Comparison of ENCODE assay signal across 8 cellular contexts in the genomic region with DNA sequence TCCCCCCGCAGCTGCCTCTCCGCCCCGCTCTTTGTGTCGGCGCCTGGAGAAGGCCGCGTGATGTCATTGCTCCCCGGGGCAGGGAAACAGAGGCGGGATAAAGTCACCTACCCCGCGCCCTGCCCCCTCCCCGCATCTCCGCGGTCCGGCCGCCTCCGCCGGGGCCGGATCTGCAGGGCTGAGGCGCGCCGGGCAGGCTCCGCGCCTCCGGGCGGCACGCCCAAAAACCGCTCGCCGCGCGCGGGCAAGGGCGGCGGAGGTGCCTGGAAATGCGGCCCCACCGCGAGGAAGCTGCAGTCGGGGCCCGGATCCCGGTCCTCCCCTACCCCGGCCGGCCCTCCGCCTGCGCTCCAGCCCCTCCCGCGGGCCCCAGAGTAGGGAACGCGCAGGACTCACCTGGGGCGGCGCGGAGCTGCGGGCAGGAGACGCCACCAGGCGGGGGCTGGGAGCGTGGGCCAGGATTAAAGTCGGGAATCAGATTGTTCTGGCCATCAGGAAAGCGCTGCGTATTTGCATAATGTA. TPM values are rescaled to one million over a fixed set of nuclear protein-coding genes. Genes with fewer than 3 reads are reported as not detected.
DNase-seq lines count a peak whose midpoint lies in the region; ATAC-seq and TF ChIP-seq lines count a peak whose summit lies in the region.

A gene (minus strand): TSS at position 55 of the 522 bp plus-strand sequence. CDS start 302 bp downstream, outside the sequence.

- no peaks in the 10 kb centered on the region for H3F3A ChIP-seq in neural cell (ENCODE audit: insufficient read depth, low read length, poor library complexity, severe bottlenecking)

- H3K27ac ChIP-seq in neural cell (ENCODE audit: low read length), result peak within 1 kb of the TSS; percentile 83

- H3K4me3 ChIP-seq in foreskin fibroblast (ENCODE audit: low read depth in 1 of 2, low read length in 2 of 2) (peak within 1 kb of the TSS; percentile 49 to 61), neural cell (ENCODE audit: low read length) (peak within 1 kb of the TSS; percentile 96)

- peak; percentile 64 for ATAC-seq in GM21737 (IDR thresholded peaks at IDR 0.05; ENCODE audit: unreplicated experiment)
- ATAC-seq in activated B cell treated with CpG ODN at 0.5 μM for 24 hours (ENCODE audit: low read depth), result no peak
- ATAC-seq in HG03521 (IDR thresholded peaks at IDR 0.05; ENCODE audit: unreplicated experiment), result no peak
- no peak for ATAC-seq in GM21390 (IDR thresholded peaks at IDR 0.05; ENCODE audit: unreplicated experiment)

- no peaks in the 10 kb centered on the region for H4K20me1 ChIP-seq in neural cell (ENCODE audit: insufficient read depth)

- TF ChIP-seq EP300 in neural cell (conservative IDR thresholded peaks at IDR 0.05; ENCODE audit: poor library complexity, severe bottlenecking), result peak; percentile 51

- DNase-seq in GM03348 (ENCODE audit: low spot score), result peak; percentile 65
- peak; percentile 31 for DNase-seq in NCI-H1092 (lab: John Stamatoyannopoulos, UW)
- DNase-seq in activated B cell treated with CpG ODN at 0.5 μM for 24 hours, result no peak
- peak; percentile 15 to 52 for DNase-seq in foreskin fibroblast

- H3K9me2 ChIP-seq in neural cell (ENCODE audit: insufficient read depth, low read length), result no peaks in the 10 kb centered on the region

- H3K79me2 ChIP-seq in neural cell (replicated peaks; ENCODE audit: insufficient read depth, low read length), result peaks cover 34% of the 10 kb centered on the region

- H3K27ac Mint-ChIP-seq in activated B cell treated with CpG ODN at 0.5 μM for 24 hours, result no peak within 1 kb of the TSS

- CTCF ChIA-PET in activated B cell treated with CpG ODN at 0.5 μM for 24 hours (lab: Charles Lee), result no interaction called here

- intact Hi-C loops in activated B cell treated with CpG ODN at 0.5 μM for 24 hours (cut with micrococcal nuclease), result no loop called here

- H3K9me3 ChIP-seq in neural cell (ENCODE audit: low read length), result no peaks in the 10 kb centered on the region

- H3K36me3 ChIP-seq in neural cell (ENCODE audit: insufficient read depth, low read length), result no peaks in the 10 kb centered on the region

- no peaks in the 10 kb centered on the region for H3K36me3 Mint-ChIP-seq in activated B cell treated with CpG ODN at 0.5 μM for 24 hours (ENCODE audit: low read depth)

- TF ChIP-seq CTCF in activated B cell treated with CpG ODN at 0.5 μM for 24 hours (IDR thresholded peaks at IDR 0.05) (no peak), foreskin fibroblast (IDR thresholded peaks at IDR 0.05; ENCODE audit: low read depth, low read length) (peak; percentile 5), neural cell (IDR thresholded peaks at IDR 0.05; ENCODE audit: poor library complexity, severe bottlenecking) (peak; percentile 71)

- H2AFZ ChIP-seq in neural cell (ENCODE audit: low read depth, low read length), result peak within 1 kb of the TSS; percentile 89

- TF ChIP-seq RAD21 in neural cell (conservative IDR thresholded peaks at IDR 0.05), result peak; percentile 60

- H3K27me3 Mint-ChIP-seq in activated B cell treated with CpG ODN at 0.5 μM for 24 hours, result peaks cover 48% of the 10 kb centered on the region

- peak within 1 kb of the TSS; percentile 99 for H3K4me2 ChIP-seq in neural cell (ENCODE audit: low read length)

- POLR2A ChIA-PET in activated B cell treated with CpG ODN at 0.5 μM for 24 hours (lab: Charles Lee), result no interaction called here

- peak within 1 kb of the TSS; percentile 96 for H3K9ac ChIP-seq in neural cell (ENCODE audit: low read length)

- H3K27me3 ChIP-seq in neural cell (ENCODE audit: insufficient read depth, low read depth, low read length), result no peaks in the 10 kb centered on the region

- no peaks in the 10 kb centered on the region for H3K9me3 Mint-ChIP-seq in activated B cell treated with CpG ODN at 0.5 μM for 24 hours

- peaks cover 8% of the 10 kb centered on the region for H3K4me1 Mint-ChIP-seq in activated B cell treated with CpG ODN at 0.5 μM for 24 hours

- H3K4me3 Mint-ChIP-seq in activated B cell treated with CpG ODN at 0.5 μM for 24 hours, result peak within 1 kb of the TSS; percentile 38

TF ChIP-seq in neural cell, 6 proteins besides CTCF, POLR2A, EP300 and RAD21:
- TF ChIP-seq POLR2AphosphoS5 (IDR thresholded peaks at IDR 0.05) (peak; percentile 74), EZH2 (IDR thresholded peaks at IDR 0.05; ENCODE audit: borderline replicate concordance, insufficient read depth, low read length, poor library complexity, severe bottlenecking) (no peak), SMC3 (conservative IDR thresholded peaks at IDR 0.05; ENCODE audit: poor library complexity) (peak; percentile 61), MXI1 (conservative IDR thresholded peaks at IDR 0.05; ENCODE audit: poor library complexity, severe bottlenecking) (peak; percentile 55), TAF1 (IDR thresholded peaks at IDR 0.05; ENCODE audit: low read depth) (no peak)
- TF ChIP-seq, protein P1, sequence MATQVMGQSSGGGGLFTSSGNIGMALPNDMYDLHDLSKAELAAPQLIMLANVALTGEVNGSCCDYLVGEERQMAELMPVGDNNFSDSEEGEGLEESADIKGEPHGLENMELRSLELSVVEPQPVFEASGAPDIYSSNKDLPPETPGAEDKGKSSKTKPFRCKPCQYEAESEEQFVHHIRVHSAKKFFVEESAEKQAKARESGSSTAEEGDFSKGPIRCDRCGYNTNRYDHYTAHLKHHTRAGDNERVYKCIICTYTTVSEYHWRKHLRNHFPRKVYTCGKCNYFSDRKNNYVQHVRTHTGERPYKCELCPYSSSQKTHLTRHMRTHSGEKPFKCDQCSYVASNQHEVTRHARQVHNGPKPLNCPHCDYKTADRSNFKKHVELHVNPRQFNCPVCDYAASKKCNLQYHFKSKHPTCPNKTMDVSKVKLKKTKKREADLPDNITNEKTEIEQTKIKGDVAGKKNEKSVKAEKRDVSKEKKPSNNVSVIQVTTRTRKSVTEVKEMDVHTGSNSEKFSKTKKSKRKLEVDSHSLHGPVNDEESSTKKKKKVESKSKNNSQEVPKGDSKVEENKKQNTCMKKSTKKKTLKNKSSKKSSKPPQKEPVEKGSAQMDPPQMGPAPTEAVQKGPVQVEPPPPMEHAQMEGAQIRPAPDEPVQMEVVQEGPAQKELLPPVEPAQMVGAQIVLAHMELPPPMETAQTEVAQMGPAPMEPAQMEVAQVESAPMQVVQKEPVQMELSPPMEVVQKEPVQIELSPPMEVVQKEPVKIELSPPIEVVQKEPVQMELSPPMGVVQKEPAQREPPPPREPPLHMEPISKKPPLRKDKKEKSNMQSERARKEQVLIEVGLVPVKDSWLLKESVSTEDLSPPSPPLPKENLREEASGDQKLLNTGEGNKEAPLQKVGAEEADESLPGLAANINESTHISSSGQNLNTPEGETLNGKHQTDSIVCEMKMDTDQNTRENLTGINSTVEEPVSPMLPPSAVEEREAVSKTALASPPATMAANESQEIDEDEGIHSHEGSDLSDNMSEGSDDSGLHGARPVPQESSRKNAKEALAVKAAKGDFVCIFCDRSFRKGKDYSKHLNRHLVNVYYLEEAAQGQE (IDR thresholded peaks at IDR 0.05; ENCODE audit: borderline replicate concordance), result peak; percentile 77

RNA-seq across cellular contexts. Expression of the gene that starts here (rescaled TPM):
- total RNA-seq in activated B cell treated with CpG ODN at 0.5 μM for 24 hours, result not detected in 2 replicates
- polyA plus RNA-seq in neural cell, result 106 and 130 TPM in 2 replicates
- 90.8 and 113 TPM in 2 replicates for polyA minus RNA-seq in neural cell
